Comparison of ENCODE assay signal across 8 cellular contexts in the genomic region with DNA sequence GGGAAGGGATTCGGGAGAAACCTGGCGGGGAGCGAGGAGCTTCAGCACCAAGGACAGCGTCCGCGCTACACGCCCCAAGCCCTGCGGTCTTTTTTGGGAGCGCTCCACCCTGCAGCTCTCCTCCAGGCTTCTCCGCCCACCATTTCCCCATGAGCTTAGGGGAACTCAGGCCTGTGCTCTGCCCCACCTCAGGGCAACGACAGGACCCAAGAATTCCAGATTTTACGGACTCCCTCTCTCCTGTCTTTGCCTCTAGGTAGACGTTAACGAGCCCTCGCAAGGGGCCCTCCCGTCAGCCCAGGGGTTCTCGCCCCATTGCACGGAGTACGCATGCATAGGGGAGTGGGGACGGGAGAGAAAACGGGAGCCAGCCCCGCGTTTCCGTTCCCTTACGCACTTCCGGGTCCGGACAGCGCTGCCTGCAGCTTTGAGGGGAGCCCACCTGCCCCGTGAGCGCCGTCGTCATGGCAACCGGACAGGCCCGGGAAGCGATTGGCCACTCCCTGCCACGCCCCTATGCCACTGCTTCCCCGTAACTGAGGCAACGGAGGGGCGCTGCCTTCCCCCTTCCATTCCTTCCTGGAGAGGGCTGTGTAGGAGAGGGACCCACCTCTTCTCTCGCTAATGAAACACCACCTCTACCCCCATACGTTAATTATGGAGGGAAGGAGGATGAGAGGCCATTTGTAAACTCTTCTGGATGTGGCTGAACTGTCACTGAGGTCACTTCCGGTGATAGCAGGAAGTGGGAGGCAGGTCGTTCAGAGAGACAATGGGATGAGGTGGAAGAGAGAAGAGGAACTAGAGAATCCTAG. TPM values are rescaled to one million over a fixed set of nuclear protein-coding genes. Genes with fewer than 3 reads are reported as not detected.
DNase-seq lines count a peak whose midpoint lies in the region; ATAC-seq, FAIRE-seq and TF ChIP-seq lines count a peak whose summit lies in the region.

No MANE protein-coding gene starts in this region.

- H3K27me3 ChIP-seq in H7 (ENCODE audit: control insufficient read depth, insufficient read depth, low read length) = no peaks in the 10 kb centered on the region; the same call in 1 of the 2 replicates
- peaks cover 9% of the 10 kb centered on the region for H3K27me3 ChIP-seq in SJSA1 (replicated peaks)
- H3K27me3 ChIP-seq in breast epithelium = peaks cover 0 to 17% of the 10 kb centered on the region in 2 donors

- H3K27ac ChIP-seq in A549 (peak overlapping the region; percentile 54 to 76; a peak in 5 of 6 replicates), SJSA1 (no peak overlapping the region), breast epithelium (no peak overlapping the region)

- CTCF ChIA-PET in A549 (lab: Yijun Ruan, JAX) = interaction anchor here (0.5 to 1.8 kb wide), 12 partner anchors 8 to 685 kb away, joined by 3 to 5 read pairs (median 3); partner anchors contain the start of gene DMPK

- no peak for TF ChIP-seq CTCF in A549 (IDR thresholded peaks at IDR 0.05)
- no peak for TF ChIP-seq CTCF in breast epithelium (IDR thresholded peaks at IDR 0.05)

- WGBS in A549 (ENCODE audit: missing lambda C conversion rate) = 9% methylated on average over 39 of the region's 43 CpGs

- intact Hi-C loops in breast epithelium (cut with DNase I; ENCODE audit: low total_unique reads) = no loop called here

- H3K9me3 ChIP-seq in A549 (no peaks in the 10 kb centered on the region), SJSA1 (replicated peaks) (no peaks in the 10 kb centered on the region), breast epithelium (peaks cover 0 to 5% of the 10 kb centered on the region in 2 donors)

- ATAC-seq in A549 (peak; percentile 83 to 86), HG03095 (IDR thresholded peaks at IDR 0.05; ENCODE audit: unreplicated experiment) (no peak)

- TF ChIP-seq RAD21 in A549 (conservative IDR thresholded peaks at IDR 0.05 in 1 of 2, IDR thresholded peaks at IDR 0.05 in 1 of 2) = no peak

- DNase-seq in A549 (ENCODE audit: low read depth in 1 of 2, low spot score in 1 of 2) (peak; percentile 89 to 93), H7 (peak; percentile 98), SJSA1 (ENCODE audit: low read depth in 1 of 2, low spot score in 2 of 2) (peak; percentile 53 to 62), breast epithelium (ENCODE audit: low spot score in 2 of 2) (no peak), left kidney (ENCODE audit: low read depth, low spot score) (peak; percentile 88), NCI-H510A (lab: John Stamatoyannopoulos, UW) (no peak)
- peak in 5 of 6 experiments; percentile 17 to 34 (median 22) for DNase-seq in stimulated activated naive CD4-positive, alpha-beta T cell (lab: John Stamatoyannopoulos, UW)

- POLR2A ChIA-PET in A549 (lab: Yijun Ruan, JAX) = interaction anchor here (0.7 to 1.6 kb wide), 4 partner anchors 14 to 184 kb away, joined by 3 to 9 read pairs (median 4); partner anchors contain the start of genes CCDC61, MYPOP and SIX5

- H3K4me3 ChIP-seq in A549 = peak overlapping the region; percentile 57
- H3K4me3 ChIP-seq in H7 (ENCODE audit: insufficient read depth, low read depth, low read length) = peak overlapping the region; percentile 62
- H3K4me3 ChIP-seq in SJSA1 = peak overlapping the region; percentile 20
- H3K4me3 ChIP-seq in breast epithelium = peak overlapping the region in 2 of 3 donors; percentile 18 to 45

- TF ChIP-seq POLR2A in A549 (IDR thresholded peaks at IDR 0.05; ENCODE audit: low read length) (no peak), breast epithelium (IDR thresholded peaks at IDR 0.05) (no peak)

- peak overlapping the region; percentile 99 for H3K4me2 ChIP-seq in A549

- peak; percentile 77 for FAIRE-seq in A549 (lab: Jason Lieb, UNC)

- H3K36me3 ChIP-seq in H7 (replicated peaks; ENCODE audit: control insufficient read depth, insufficient read depth, low read length) (no peaks in the 10 kb centered on the region; the same call in 1 of the 2 replicates), SJSA1 (no peaks in the 10 kb centered on the region; the same call in 1 of the 2 replicates), breast epithelium (no peaks in the 10 kb centered on the region)

- TF ChIP-seq EP300 in A549 (IDR thresholded peaks at IDR 0.05) = no peak

- H3K4me1 ChIP-seq in A549 (peaks cover 17% of the 10 kb centered on the region), SJSA1 (replicated peaks) (peaks cover 27% of the 10 kb centered on the region), breast epithelium (no peaks in the 10 kb centered on the region)

TF ChIP-seq in A549, 52 proteins besides CTCF, POLR2A, EP300 and RAD21 (continues in another document):
- TF ChIP-seq EHF (CRISPR knock-in tag; IDR thresholded peaks at IDR 0.05) = no peak
- TF ChIP-seq USF2 (IDR thresholded peaks at IDR 0.05) = no peak
- TF ChIP-seq NFE2L2 (conservative IDR thresholded peaks at IDR 0.05; ENCODE audit: low read length) = no peak
- no peak for TF ChIP-seq ZNF302 (CRISPR knock-in tag; IDR thresholded peaks at IDR 0.05)
- no peak for TF ChIP-seq CHD4 (IDR thresholded peaks at IDR 0.05; ENCODE audit: borderline replicate concordance)
- 0 out of 2 replicates have a peak, but pooled peaks have one; percentile 1 for TF ChIP-seq ZC3H11A (IDR thresholded peaks at IDR 0.05)
- TF ChIP-seq GATA3 (IDR thresholded peaks at IDR 0.05; ENCODE audit: borderline replicate concordance) = no peak
- TF ChIP-seq CBX2 (IDR thresholded peaks at IDR 0.05; ENCODE audit: borderline replicate concordance, low read depth) = no peak
- no peak for TF ChIP-seq PBX3 (IDR thresholded peaks at IDR 0.05)
- TF ChIP-seq, protein P1, sequence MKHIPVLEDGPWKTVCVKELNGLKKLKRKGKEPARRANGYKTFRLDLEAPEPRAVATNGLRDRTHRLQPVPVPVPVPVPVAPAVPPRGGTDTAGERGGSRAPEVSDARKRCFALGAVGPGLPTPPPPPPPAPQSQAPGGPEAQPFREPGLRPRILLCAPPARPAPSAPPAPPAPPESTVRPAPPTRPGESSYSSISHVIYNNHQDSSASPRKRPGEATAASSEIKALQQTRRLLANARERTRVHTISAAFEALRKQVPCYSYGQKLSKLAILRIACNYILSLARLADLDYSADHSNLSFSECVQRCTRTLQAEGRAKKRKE (CRISPR knock-in tag; IDR thresholded peaks at IDR 0.05; ENCODE audit: low read depth) = no peak

RNA-seq across cellular contexts. Expression of gene NOVA2, which starts 20.8 kb away (rescaled TPM):
- polyA plus RNA-seq in A549 (2011; rRNA removed) (0.06 and 0.17 TPM in 2 replicates), A549 (2017; fragmentation: RNase III; extraction: RNeasy Plus Mini Kit Qiagen cat#74134 plus additional on column Dnase treatment) (0.13 to 0.30 TPM (median 0.24 TPM) in 3 replicates)
- 0.03 and 0.04 TPM in 2 replicates for polyA plus RNA-seq in A549 (2012; cell fraction: cytosol; rRNA removed)
- 0.07 and 0.09 TPM in 2 replicates for polyA plus RNA-seq in A549 (2012; cell fraction: nucleus; rRNA removed)
- 0.24 and 0.25 TPM in 2 replicates for polyA minus RNA-seq in A549 (2011; rRNA and poly(A)+ RNA removed)
- 0.11 and 0.35 TPM in 2 replicates for total RNA-seq in H7 (2014; rRNA removed; shearing (Covaris generic))
- not detected in 2 replicates for total RNA-seq in SJSA1 (2014; rRNA removed; shearing (Covaris generic))
- 1 to 10 TPM in 2 of 3 donors, under 1 TPM in 1; 0.59 to 3.6 (median 1.1) TPM for total RNA-seq in breast epithelium

RNA-seq across cellular contexts. Expression of gene NANOS2, which starts 38.3 kb away (rescaled TPM):
- polyA plus RNA-seq in A549 (2011; rRNA removed) (not detected in 2 replicates), A549 (2017; fragmentation: RNase III; extraction: RNeasy Plus Mini Kit Qiagen cat#74134 plus additional on column Dnase treatment) (not detected in 3 replicates)
- polyA plus RNA-seq in A549 (2012; cell fraction: cytosol; rRNA removed) = not detected in 2 replicates
- polyA plus RNA-seq in A549 (2012; cell fraction: nucleus; rRNA removed) = not detected in 2 replicates
- not detected in 2 replicates for polyA minus RNA-seq in A549 (2011; rRNA and poly(A)+ RNA removed)
- not detected in 2 replicates for total RNA-seq in H7 (2014; rRNA removed; shearing (Covaris generic))
- not detected in 2 replicates for total RNA-seq in SJSA1 (2014; rRNA removed; shearing (Covaris generic))
- total RNA-seq in breast epithelium = not detected

RNA-seq across cellular contexts. Expression of gene CCDC61, which starts 42.4 kb away (rescaled TPM):
- polyA plus RNA-seq in A549 (2011; rRNA removed) = 3.2 and 4.1 TPM in 2 replicates
- 6.9 and 8.2 TPM in 2 replicates for polyA plus RNA-seq in A549 (2012; cell fraction: cytosol; rRNA removed)
- 17.3 and 20.1 TPM in 2 replicates for polyA plus RNA-seq in A549 (2012; cell fraction: nucleus; rRNA removed)
- 6.9 to 9.0 TPM (median 8.2 TPM) in 3 replicates for polyA plus RNA-seq in A549 (2017; fragmentation: RNase III; extraction: RNeasy Plus Mini Kit Qiagen cat#74134 plus additional on column Dnase treatment)
- polyA minus RNA-seq in A549 (2011; rRNA and poly(A)+ RNA removed) = 6.7 and 11.7 TPM in 2 replicates
- total RNA-seq in H7 (2014; rRNA removed; shearing (Covaris generic)) = 12.3 and 16.5 TPM in 2 replicates
- total RNA-seq in SJSA1 (2014; rRNA removed; shearing (Covaris generic)) = 4.3 and 7.4 TPM in 2 replicates
- total RNA-seq in breast epithelium = 1 to 10 TPM; 7.0 to 8.8 (median 8.3) TPM

RNA-seq across cellular contexts. Expression of gene MYPOP, which starts 50.5 kb away (rescaled TPM):
- polyA plus RNA-seq in A549 (2011; rRNA removed) (2.1 and 3.4 TPM in 2 replicates), A549 (2017; fragmentation: RNase III; extraction: RNeasy Plus Mini Kit Qiagen cat#74134 plus additional on column Dnase treatment) (7.9 to 10.6 TPM (median 10.5 TPM) in 3 replicates)
- 6.2 and 8.9 TPM in 2 replicates for polyA plus RNA-seq in A549 (2012; cell fraction: cytosol; rRNA removed)
- polyA plus RNA-seq in A549 (2012; cell fraction: nucleus; rRNA removed) = 10.0 and 12.8 TPM in 2 replicates
- polyA minus RNA-seq in A549 (2011; rRNA and poly(A)+ RNA removed) = 1.6 and 2.8 TPM in 2 replicates
- total RNA-seq in H7 (2014; rRNA removed; shearing (Covaris generic)) = 2.8 and 2.9 TPM in 2 replicates
- 1.3 and 1.4 TPM in 2 replicates for total RNA-seq in SJSA1 (2014; rRNA removed; shearing (Covaris generic))
- total RNA-seq in breast epithelium = 1 to 10 TPM; 2.0 to 5.9 (median 2.4) TPM

Comparison
In these comparisons a context has a peak if more than half of its experiments do, and no peak if none do; other contexts are left out.
1. DNase-seq: peak in A549 (2 of 2), H7 (single experiment), SJSA1 (2 of 2), left kidney (single experiment) and stimulated activated naive CD4-positive, alpha-beta T cell (5 of 6); none in breast epithelium (0 of 2) and NCI-H510A (single experiment).
2. H3K27ac ChIP-seq: peak in A549 (2 of 2); none in SJSA1 (single experiment) and breast epithelium (0 of 2).
3. Peak in every context shown above with its lines, with median percentiles within 50 percentile points of each other: H3K4me3 ChIP-seq.